ENCODE assay signal across 17 cellular contexts in the genomic region with DNA sequence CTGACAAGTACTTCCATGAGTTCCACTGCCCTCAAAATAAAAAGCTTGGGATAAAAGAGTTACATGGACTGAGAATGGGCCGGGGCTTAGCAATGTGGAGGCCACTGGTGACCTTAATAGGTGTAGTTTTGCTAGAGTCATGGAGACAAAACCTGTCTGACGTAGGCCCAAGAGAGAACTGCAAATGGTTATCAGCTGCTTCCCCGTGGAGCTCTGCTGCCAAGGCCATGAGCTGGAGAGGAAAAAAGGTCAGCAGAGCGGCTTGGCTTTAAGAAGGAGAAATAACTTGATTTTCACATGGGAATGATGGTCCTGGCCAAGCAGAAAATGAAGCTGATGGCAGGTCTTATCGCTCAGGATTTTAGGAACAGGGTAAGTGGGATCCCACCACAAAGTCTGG. TPM values are rescaled to one million over a fixed set of nuclear protein-coding genes. Genes with fewer than 3 reads are reported as not detected.
DNase-seq lines count a peak whose midpoint lies in the region; ATAC-seq and TF ChIP-seq lines count a peak whose summit lies in the region.
"Had no signal": no experiment of that assay in that cellular context is flagged by ENCODE, and none has a peak within 500 bp of the region (broad histone marks: within the 10 kb centered on the region; RNA-seq: fewer than 3 reads in every experiment).

No MANE protein-coding gene starts in this region.

- no peak overlapping the region for H3K4me3 Mint-ChIP-seq in T-helper 1 cell treated with Interleukin-12 subunit alpha and Interleukin-12 subunit beta and Interleukin-4 antibody, amounts not matched to agents 30 μg/mL and 1 μg/mL, for 36 hours

- no peak for TF ChIP-seq CTCF in Peyer's patch (IDR thresholded peaks at IDR 0.05)

- H3K9me3 Mint-ChIP-seq in T-helper 1 cell treated with Interleukin-12 subunit alpha and Interleukin-12 subunit beta and Interleukin-4 antibody, amounts not matched to agents 30 μg/mL and 1 μg/mL, for 36 hours = no peaks in the 10 kb centered on the region

- H3K27me3 ChIP-seq in NT2/D1 (ENCODE audit: insufficient read depth, insufficient read length) (no peaks in the 10 kb centered on the region), skeletal muscle tissue (ENCODE audit: control insufficient read depth in 3 of 3, insufficient read depth in 3 of 3, low read length in 3 of 3) (no peaks in the 10 kb centered on the region), Peyer's patch (no peaks in the 10 kb centered on the region)
- H3K27me3 ChIP-seq: ascending aorta, thyroid gland had no signal

- no peak for TF ChIP-seq POLR2A in Peyer's patch (IDR thresholded peaks at IDR 0.05)

- peak overlapping the region; percentile 27 for H3K27ac Mint-ChIP-seq in T-helper 1 cell treated with Interleukin-12 subunit alpha and Interleukin-12 subunit beta and Interleukin-4 antibody, amounts not matched to agents 30 μg/mL and 1 μg/mL, for 36 hours

- H3K9ac ChIP-seq in NT2/D1 (ENCODE audit: insufficient read length, low read depth) (peak overlapping the region; percentile 3), skeletal muscle tissue (ENCODE audit: low read depth in 1 of 3, low read length in 3 of 3) (no peak overlapping the region)
- H3K9ac ChIP-seq: parathyroid adenoma had no signal

- no peak for ATAC-seq in GM21723 (IDR thresholded peaks at IDR 0.05; ENCODE audit: unreplicated experiment)
- no peak for ATAC-seq in GM19035 (IDR thresholded peaks at IDR 0.05; ENCODE audit: unreplicated experiment)
- ATAC-seq: HCT116 had no signal

- H3K36me3 Mint-ChIP-seq in T-helper 1 cell treated with Interleukin-12 subunit alpha and Interleukin-12 subunit beta and Interleukin-4 antibody, amounts not matched to agents 30 μg/mL and 1 μg/mL, for 36 hours (ENCODE audit: low read depth) = peaks cover 24% of the 10 kb centered on the region

- H3K27ac ChIP-seq in cingulate gyrus (ENCODE audit: low read depth, low read length) = peak overlapping the region; percentile 47
- peak overlapping the region; percentile 3 for H3K27ac ChIP-seq in skeletal muscle tissue (ENCODE audit: low read depth, low read length)
- H3K27ac ChIP-seq in Peyer's patch = peak overlapping the region in 1 of 4 donors; percentile 69
- H3K27ac ChIP-seq: 22Rv1, ascending aorta, parathyroid adenoma, thyroid gland had no signal

- H3K4me1 ChIP-seq in NT2/D1 (ENCODE audit: insufficient read depth, insufficient read length) (peaks cover 14% of the 10 kb centered on the region), skeletal muscle tissue (ENCODE audit: control insufficient read depth in 3 of 3, insufficient read depth in 3 of 3, low read length in 3 of 3) (peaks cover 20 to 54% (median 21%) of the 10 kb centered on the region in 3 donors), Peyer's patch (peaks cover 0 to 21% (median 10%) of the 10 kb centered on the region in 4 donors)

- peaks cover 22% of the 10 kb centered on the region for H3K4me1 Mint-ChIP-seq in T-helper 1 cell treated with Interleukin-12 subunit alpha and Interleukin-12 subunit beta and Interleukin-4 antibody, amounts not matched to agents 30 μg/mL and 1 μg/mL, for 36 hours (ENCODE audit: low read depth)

- H3K9me3 ChIP-seq in NT2/D1 (ENCODE audit: insufficient read depth, low read length) (no peaks in the 10 kb centered on the region), skeletal muscle tissue (ENCODE audit: control insufficient read depth in 3 of 3, low read length in 3 of 3) (no peaks in the 10 kb centered on the region), Peyer's patch (no peaks in the 10 kb centered on the region)
- H3K9me3 ChIP-seq: ascending aorta, thyroid gland had no signal

- DNase-seq in T-helper 1 cell (no peak), NT2/D1 (ENCODE audit: low read depth, low spot score) (no peak), Peyer's patch (no peak)
- DNase-seq: activated CD4-positive, alpha-beta T cell treated with anti-CD3 and anti-CD28 coated beads, Interleukin-2, amount 50 U/mL, for 48 hours; NCI-H1105 treated with DMSO at 0.1 percent for 48 hours; NCI-H526 treated with DMSO at 0.1 percent for 48 hours; stimulated activated CD4-positive, alpha-beta T cell treated with anti-CD3 and anti-CD28 coated beads, Interleukin-4, amount 100 ng/mL, for 1 hour; thyroid gland had no signal

- H3K27me3 Mint-ChIP-seq in T-helper 1 cell treated with Interleukin-12 subunit alpha and Interleukin-12 subunit beta and Interleukin-4 antibody, amounts not matched to agents 30 μg/mL and 1 μg/mL, for 36 hours (ENCODE audit: low read depth) = no peaks in the 10 kb centered on the region

- H3K4me3 ChIP-seq in NT2/D1 (ENCODE audit: insufficient read length, low read depth) (no peak overlapping the region), skeletal muscle tissue (ENCODE audit: low read length in 3 of 3) (no peak overlapping the region), Peyer's patch (no peak overlapping the region)
- H3K4me3 ChIP-seq: ascending aorta, thyroid gland had no signal

- H3K36me3 ChIP-seq in NT2/D1 (ENCODE audit: insufficient read depth, insufficient read length, low read length) = peaks cover 73% of the 10 kb centered on the region
- peaks cover 47 to 51% (median 50%) of the 10 kb centered on the region in 3 donors for H3K36me3 ChIP-seq in skeletal muscle tissue (ENCODE audit: control insufficient read depth in 3 of 3, insufficient read depth in 3 of 3, low read length in 3 of 3)
- H3K36me3 ChIP-seq in Peyer's patch = peaks cover 0 to 46% (median 0%) of the 10 kb centered on the region in 3 donors

RNA-seq across cellular contexts. Expression of gene SURF6, which starts 3.7 kb away (rescaled TPM):
- total RNA-seq in skeletal muscle tissue = 7.8 TPM
- 10 to 100 TPM; 16.1 to 41.2 (median 26.8) TPM for total RNA-seq in Peyer's patch

RNA-seq across cellular contexts. Expression of gene MED22, which starts 8.3 kb away (rescaled TPM):
- total RNA-seq in skeletal muscle tissue (13.0 TPM), Peyer's patch (10 to 100 TPM; 23.5 to 42.1 (median 31.2) TPM)

RNA-seq across cellular contexts. Expression of gene RPL7A, which starts 8.4 kb away (rescaled TPM):
- total RNA-seq in skeletal muscle tissue (2,342 TPM), Peyer's patch (1,000 to 10,000 TPM in 1 of 4 donors, 100 to 1,000 TPM in 3; 708 to 1,565 (median 870) TPM)

RNA-seq across cellular contexts. Expression of gene SURF1, which starts 16.6 kb away (rescaled TPM):
- total RNA-seq in skeletal muscle tissue (24.5 TPM), Peyer's patch (10 to 100 TPM; 41.2 to 75.1 (median 53.4) TPM)

RNA-seq across cellular contexts. Expression of gene SURF2, which starts 16.7 kb away (rescaled TPM):
- total RNA-seq in skeletal muscle tissue = 12.5 TPM
- 10 to 100 TPM in 3 of 4 donors, 1 to 10 TPM in 1; 5.4 to 18.9 (median 15.3) TPM for total RNA-seq in Peyer's patch
